Comparison of ENCODE assay signal across 9 cellular contexts in the genomic region with DNA sequence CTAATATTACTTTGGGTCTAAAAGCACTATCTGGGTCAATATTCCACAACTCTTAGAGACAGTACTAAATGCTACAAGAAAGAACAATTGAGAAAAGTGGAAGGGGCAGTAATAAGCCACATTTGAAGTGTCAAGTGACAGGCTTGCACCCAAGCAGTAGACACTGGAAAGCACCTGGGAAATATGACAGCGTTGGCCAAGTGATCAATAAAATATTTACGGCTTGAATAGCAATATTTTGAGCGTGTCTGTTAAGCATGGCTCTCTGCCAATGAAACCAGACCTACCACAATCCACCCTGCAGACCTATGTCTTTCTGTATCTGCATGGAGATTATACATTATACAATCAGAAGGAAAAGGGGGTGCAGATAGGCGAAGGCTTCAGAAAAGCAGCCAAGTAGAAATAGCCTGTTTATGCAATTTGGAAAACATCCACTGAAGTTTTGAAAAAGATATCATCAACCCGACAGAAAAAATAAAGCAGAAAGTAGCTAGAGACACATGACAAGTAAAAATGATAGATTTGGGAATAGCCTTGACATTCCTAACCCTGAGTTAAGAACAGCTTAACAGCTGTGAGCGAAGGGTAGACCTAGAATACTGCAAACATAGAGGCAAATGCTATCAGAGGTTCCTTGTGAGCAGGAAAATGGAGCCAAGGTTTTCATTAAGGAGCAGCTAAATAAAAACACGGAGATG.
A peak's percentile ranks its signal among the peaks of the same experiment; 100 is the strongest.
DNase-seq lines count a peak whose midpoint lies in the region; ATAC-seq, FAIRE-seq and TF ChIP-seq lines count a peak whose summit lies in the region.
"Had no signal": no experiment of that assay in that cellular context is flagged by ENCODE, and none has a peak within 500 bp of the region (broad histone marks: within the 10 kb centered on the region; RNA-seq: fewer than 3 reads in every experiment).

No MANE protein-coding gene starts in this region.

- peaks cover 23% of the 10 kb centered on the region for H3K27me3 Mint-ChIP-seq in neural progenitor cell (ENCODE audit: insufficient read depth, low read depth)

- no peaks in the 10 kb centered on the region for H3K79me2 ChIP-seq in neural progenitor cell (ENCODE audit: low read depth)

- TF ChIP-seq CTCF in GM12864 (IDR thresholded peaks at IDR 0.05; ENCODE audit: low read depth, low read length, missing control alignments) (no peak), gastroesophageal sphincter (IDR thresholded peaks at IDR 0.05) (no peak), neural progenitor cell (IDR thresholded peaks at IDR 0.05) (no peak)

- peak overlapping the region; percentile 88 for H3K4me3 ChIP-seq in GM12864 (ENCODE audit: low read depth, low read length)
- H3K4me3 ChIP-seq in SJSA1: no peak overlapping the region
- H3K4me3 ChIP-seq in gastroesophageal sphincter: peak overlapping the region in 1 of 2 donors; percentile 76
- H3K4me3 ChIP-seq in small intestine (ENCODE audit: low read depth in 1 of 2, low read length in 2 of 2): peak overlapping the region in 1 of 2 donors; percentile 30
- no peak overlapping the region for H3K4me3 ChIP-seq in neural progenitor cell

- H3K4me1 ChIP-seq in SJSA1 (replicated peaks) (peaks cover 60% of the 10 kb centered on the region), gastroesophageal sphincter (peaks cover 0 to 99% (median 26%) of the 10 kb centered on the region in 3 donors), small intestine (ENCODE audit: control insufficient read depth in 2 of 2, insufficient read depth in 1 of 2, low read depth in 1 of 2, low read length in 1 of 2) (peaks cover 0 to 13% of the 10 kb centered on the region in 2 donors), neural progenitor cell (no peaks in the 10 kb centered on the region)

- 35 to 46% methylated on average over 5 to 7 of the region's 7 CpGs for WGBS in gastroesophageal sphincter (ENCODE audit: low coverage in 1 of 2), 2 donors
- WGBS in small intestine, 3 donors: 16 to 21% (median 17%) methylated on average over 7 of the region's 7 CpGs

- H3K36me3 ChIP-seq in SJSA1 (peaks cover 35% of the 10 kb centered on the region), gastroesophageal sphincter (peaks cover 0 to 9% of the 10 kb centered on the region in 2 donors), small intestine (ENCODE audit: control insufficient read depth in 2 of 2, insufficient read depth in 2 of 2, low read length in 2 of 2) (peaks cover 0 to 6% of the 10 kb centered on the region in 2 donors), neural progenitor cell (no peaks in the 10 kb centered on the region)

- no peak overlapping the region for H3K4me2 ChIP-seq in neural progenitor cell

- H3K27ac ChIP-seq in SJSA1 (peak overlapping the region; percentile 64), gastroesophageal sphincter (peak overlapping the region in 3 of 4 donors; percentile 28 to 95 (median 33)), small intestine (ENCODE audit: low read depth in 1 of 2, low read length in 1 of 2) (peak overlapping the region; percentile 51 to 54), neural progenitor cell (no peak overlapping the region)

- no peak for TF ChIP-seq POLR2A in gastroesophageal sphincter (IDR thresholded peaks at IDR 0.05)

- no peaks in the 10 kb centered on the region for H3K36me3 Mint-ChIP-seq in neural progenitor cell

- peaks cover 7% of the 10 kb centered on the region for H3K4me1 Mint-ChIP-seq in neural progenitor cell

- DNase-seq in GM12864 (ENCODE audit: low read depth) (no peak), SJSA1 (ENCODE audit: low read depth in 1 of 2, low spot score in 2 of 2) (no peak), small intestine (no peak), neural progenitor cell (ENCODE audit: low spot score) (no peak), DMS 273 treated with DMSO at 0.1 percent for 48 hours (lab: John Stamatoyannopoulos, UW) (no peak), activated gamma-delta T cell (lab: John Stamatoyannopoulos, UW) (no peak)
- DNase-seq: mesendoderm, NCI-H1092 treated with DMSO at 0.1 percent for 48 hours had no signal

- no peaks in the 10 kb centered on the region for H3F3A ChIP-seq in neural progenitor cell (ENCODE audit: low read depth)

- H3K9ac ChIP-seq in neural progenitor cell: no peak overlapping the region

- no peak for ATAC-seq in gastroesophageal sphincter

- no peak overlapping the region for H3K4me3 Mint-ChIP-seq in neural progenitor cell

- no peak overlapping the region for H3K27ac Mint-ChIP-seq in neural progenitor cell

- H4K20me1 ChIP-seq in neural progenitor cell (ENCODE audit: low read depth): peaks cover 4% of the 10 kb centered on the region

- TF ChIP-seq EP300 in gastroesophageal sphincter (IDR thresholded peaks at IDR 0.05): no peak

- FAIRE-seq in small intestine (lab: Jason Lieb, UNC): no peak

- no peak overlapping the region for H2AFZ ChIP-seq in neural progenitor cell (replicated peaks)

- H3K27me3 ChIP-seq in SJSA1 (replicated peaks): no peaks in the 10 kb centered on the region
- no peaks in the 10 kb centered on the region for H3K27me3 ChIP-seq in gastroesophageal sphincter
- H3K27me3 ChIP-seq in small intestine (ENCODE audit: control insufficient read depth in 2 of 2, insufficient read depth in 2 of 2, low read length in 2 of 2): no peaks in the 10 kb centered on the region
- peaks cover 50% of the 10 kb centered on the region for H3K27me3 ChIP-seq in neural progenitor cell

- no peaks in the 10 kb centered on the region for H3K9me3 Mint-ChIP-seq in neural progenitor cell

- H3K9me3 ChIP-seq in SJSA1 (replicated peaks) (no peaks in the 10 kb centered on the region), gastroesophageal sphincter (no peaks in the 10 kb centered on the region), small intestine (ENCODE audit: control insufficient read depth, low read depth) (no peaks in the 10 kb centered on the region), neural progenitor cell (ENCODE audit: low read depth) (no peaks in the 10 kb centered on the region)
